ENCODE assay signal across 1 cellular context in the genomic region with DNA sequence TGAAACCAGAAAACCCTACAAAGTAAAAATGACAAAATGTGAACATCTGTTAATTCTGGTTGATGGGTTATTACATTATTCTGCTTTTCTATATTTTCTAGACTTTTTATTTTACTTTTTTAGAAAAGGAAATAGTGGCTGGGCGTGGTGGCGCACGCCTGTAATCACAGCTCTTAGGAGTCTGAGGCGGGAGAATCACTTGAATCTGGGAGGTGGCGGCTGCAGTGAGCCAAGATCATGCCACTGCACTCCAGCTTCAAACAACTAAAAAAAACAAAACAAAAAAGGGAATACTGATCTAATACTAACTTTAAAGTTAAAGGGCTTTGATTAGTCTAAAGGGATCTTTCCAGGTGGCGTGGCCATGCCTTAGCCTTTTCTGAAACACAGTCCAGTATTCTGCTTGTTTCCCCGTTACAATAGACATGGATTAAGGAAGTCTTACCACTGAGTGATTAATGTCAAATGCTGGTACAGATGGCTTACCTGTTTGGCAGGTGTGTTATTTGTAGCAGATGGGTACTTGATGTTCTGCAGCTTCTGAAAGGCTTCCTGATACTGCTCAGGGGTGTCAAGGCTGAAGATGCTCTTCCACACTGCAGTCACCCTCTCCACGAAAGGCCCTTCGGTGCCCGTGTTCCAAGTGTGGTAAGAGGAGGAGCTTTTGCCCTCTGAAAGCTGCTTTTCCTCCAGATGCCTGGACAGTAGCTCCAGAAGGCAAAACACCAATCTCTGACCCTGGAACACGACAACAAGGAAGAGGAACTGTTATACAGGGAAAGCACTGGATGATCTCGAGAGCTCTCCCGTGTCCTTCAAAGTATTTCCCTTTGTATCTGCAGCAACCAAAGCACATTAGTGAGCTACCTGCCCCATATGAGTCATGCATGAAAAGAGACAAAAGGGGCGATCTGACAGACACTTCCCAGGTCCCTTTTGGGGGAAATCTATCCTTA.
TF ChIP-seq lines count a peak whose summit lies in the region.

No MANE protein-coding gene starts in this region.

TF ChIP-seq in K562, 482 proteins besides CTCF, POLR2A, EP300 and RAD21:
- TF ChIP-seq U2AF1 (optimal IDR thresholded peaks at IDR 0.05; ENCODE audit: low read depth, low read length) (no peak), ZNF217 (CRISPR knock-in tag; IDR thresholded peaks at IDR 0.05) (no peak), ZNF77 (CRISPR knock-in tag; IDR thresholded peaks at IDR 0.05) (no peak), GTF2F1 (IDR thresholded peaks at IDR 0.05; ENCODE audit: low read depth, low read length) (no peak), MECOM (CRISPR knock-in tag; IDR thresholded peaks at IDR 0.05) (no peak), CBFA2T2 (conservative IDR thresholded peaks at IDR 0.05) (no peak)
- TF ChIP-seq, protein P1, sequence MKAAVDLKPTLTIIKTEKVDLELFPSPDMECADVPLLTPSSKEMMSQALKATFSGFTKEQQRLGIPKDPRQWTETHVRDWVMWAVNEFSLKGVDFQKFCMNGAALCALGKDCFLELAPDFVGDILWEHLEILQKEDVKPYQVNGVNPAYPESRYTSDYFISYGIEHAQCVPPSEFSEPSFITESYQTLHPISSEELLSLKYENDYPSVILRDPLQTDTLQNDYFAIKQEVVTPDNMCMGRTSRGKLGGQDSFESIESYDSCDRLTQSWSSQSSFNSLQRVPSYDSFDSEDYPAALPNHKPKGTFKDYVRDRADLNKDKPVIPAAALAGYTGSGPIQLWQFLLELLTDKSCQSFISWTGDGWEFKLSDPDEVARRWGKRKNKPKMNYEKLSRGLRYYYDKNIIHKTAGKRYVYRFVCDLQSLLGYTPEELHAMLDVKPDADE (conservative IDR thresholded peaks at IDR 0.05; ENCODE audit: control insufficient read depth, low read depth, low read length) = no peak
